ENCODE assay signal across 11 cellular contexts in genomic region chr5:142542906-142543305, GRCh38.
DNase-seq lines count a peak whose midpoint lies in the region; ATAC-seq and TF ChIP-seq lines count a peak whose summit lies in the region.
"Had no signal": no experiment of that assay in that cellular context is flagged by ENCODE, and none has a peak within 500 bp of the region (broad histone marks: within the 10 kb centered on the region; RNA-seq: fewer than 3 reads in every experiment).

No MANE protein-coding gene starts in this region.

- TF ChIP-seq CTCF in endodermal cell (conservative IDR thresholded peaks at IDR 0.05) (peak; percentile 40), lower lobe of right lung (IDR thresholded peaks at IDR 0.05) (peak; percentile 31), thyroid gland (IDR thresholded peaks at IDR 0.05) (peak in 2 of 6 experiments; percentile 13 to 14)

- H3K9me3 ChIP-seq in MG63 (no peaks in the 10 kb centered on the region), endodermal cell (ENCODE audit: control insufficient read depth, low read length) (no peaks in the 10 kb centered on the region), lower lobe of right lung (no peaks in the 10 kb centered on the region), thyroid gland (no peaks in the 10 kb centered on the region)
- H3K9me3 ChIP-seq: spleen had no signal

- peaks cover 27% of the 10 kb centered on the region for H3K4me1 Mint-ChIP-seq in endodermal cell
- no peaks in the 10 kb centered on the region for H3K4me1 Mint-ChIP-seq in activated CD4-positive, alpha-beta T cell treated with anti-CD3 and anti-CD28 coated beads, Interleukin-2, amount 10 ng/mL, durations not matched to agents 7 days and 5 days

- H3K4me1 ChIP-seq in endodermal cell (ENCODE audit: control insufficient read depth, insufficient read depth, low read length) (peaks cover 3% of the 10 kb centered on the region), lower lobe of right lung (peaks cover 21% of the 10 kb centered on the region), thyroid gland (peaks cover 3 to 15% of the 10 kb centered on the region in 2 donors)

- intact Hi-C loops in lower lobe of right lung (cut with DNase I) (loop anchor here (10.0 kb wide), 1 partner anchor 388 kb away; no protein-coding TSS in a partner anchor), thyroid gland (cut with DNase I) (loop anchor here (10.0 kb wide), 1 partner anchor 98 kb away; no protein-coding TSS in a partner anchor)

- no peak overlapping the region for H3K27ac Mint-ChIP-seq in endodermal cell
- H3K27ac Mint-ChIP-seq in activated CD4-positive, alpha-beta T cell treated with anti-CD3 and anti-CD28 coated beads, Interleukin-2, amount 10 ng/mL, durations not matched to agents 7 days and 5 days, result no peak overlapping the region
- H3K27ac Mint-ChIP-seq: activated T-helper 2 cell treated with anti-CD3 and anti-CD28 coated beads, Interferon-gamma antibody, Interleukin-2, Interleukin-4, amounts not matched to agents 10 μg/mL and 5 μg/mL and 100 μg/mL, durations not matched to agents 14 hours and 24 hours and 36 hours had no signal

- H3K36me3 ChIP-seq in MG63 (no peaks in the 10 kb centered on the region), endodermal cell (ENCODE audit: control insufficient read depth, insufficient read depth, low read length) (no peaks in the 10 kb centered on the region), lower lobe of right lung (no peaks in the 10 kb centered on the region), thyroid gland (no peaks in the 10 kb centered on the region)
- H3K36me3 ChIP-seq: spleen had no signal

- TF ChIP-seq POLR2A in thyroid gland (IDR thresholded peaks at IDR 0.05), result no peak

- H3K9ac ChIP-seq in endodermal cell (ENCODE audit: extremely low read depth, low read length, poor library complexity, severe bottlenecking), result no peak overlapping the region

- WGBS in endodermal cell (ENCODE audit: insufficient coverage in 1 of 2, insufficient read length in 1 of 2), 2 experiments, result 91 to 93% methylated on average over 2 to 3 of the region's 3 CpGs
- WGBS in thyroid gland, 2 donors, result 53 to 68% methylated on average over 3 of the region's 3 CpGs

- POLR2A ChIA-PET in activated CD4-positive, alpha-beta T cell treated with anti-CD3 and anti-CD28 coated beads, Interleukin-2, amount 10 ng/mL, durations not matched to agents 7 days and 5 days (lab: Charles Lee), result no interaction called here

- H3K9me3 Mint-ChIP-seq in endodermal cell, result no peaks in the 10 kb centered on the region
- H3K9me3 Mint-ChIP-seq in activated CD4-positive, alpha-beta T cell treated with anti-CD3 and anti-CD28 coated beads, Interleukin-2, amount 10 ng/mL, durations not matched to agents 7 days and 5 days, result no peaks in the 10 kb centered on the region
- H3K9me3 Mint-ChIP-seq: activated T-helper 2 cell treated with anti-CD3 and anti-CD28 coated beads, Interferon-gamma antibody, Interleukin-2, Interleukin-4, amounts not matched to agents 10 μg/mL and 5 μg/mL and 100 μg/mL, durations not matched to agents 14 hours and 24 hours and 36 hours had no signal

- peak; percentile 11 for DNase-seq in MG63
- no peak for DNase-seq in endodermal cell
- no peak for DNase-seq in lower lobe of right lung
- DNase-seq in thyroid gland, result no peak
- DNase-seq in activated CD4-positive, alpha-beta T cell treated with anti-CD3 and anti-CD28 coated beads for 1 hour, result no peak
- DNase-seq in activated CD4-positive, alpha-beta T cell treated with anti-CD3 and anti-CD28 coated beads, Interleukin-2, amount 10 ng/mL, durations not matched to agents 7 days and 5 days, result no peak
- DNase-seq: DMS153, spleen had no signal

- no peak overlapping the region for H3K4me3 ChIP-seq in MG63
- no peak overlapping the region for H3K4me3 ChIP-seq in endodermal cell (ENCODE audit: low read length)
- H3K4me3 ChIP-seq in lower lobe of right lung, result no peak overlapping the region
- no peak overlapping the region for H3K4me3 ChIP-seq in thyroid gland (replicated peaks in 1 of 3)
- H3K4me3 ChIP-seq: spleen had no signal

- H3K4me3 Mint-ChIP-seq in endodermal cell, result no peak overlapping the region
- no peak overlapping the region for H3K4me3 Mint-ChIP-seq in activated CD4-positive, alpha-beta T cell treated with anti-CD3 and anti-CD28 coated beads, Interleukin-2, amount 10 ng/mL, durations not matched to agents 7 days and 5 days

- H3K27ac ChIP-seq in endodermal cell (ENCODE audit: low read depth, low read length) (no peak overlapping the region), lower lobe of right lung (peak overlapping the region; percentile 66), thyroid gland (peak overlapping the region; percentile 11 to 65 (median 41))

- peak; percentile 37 to 47 for ATAC-seq in lower lobe of right lung
- ATAC-seq in HG02938 (IDR thresholded peaks at IDR 0.05; ENCODE audit: unreplicated experiment), result no peak
- ATAC-seq in HG03025 (IDR thresholded peaks at IDR 0.05; ENCODE audit: low FRiP score, unreplicated experiment), result no peak

- no peaks in the 10 kb centered on the region for H3K27me3 ChIP-seq in MG63
- H3K27me3 ChIP-seq in endodermal cell (ENCODE audit: control insufficient read depth, insufficient read depth, low read length, poor library complexity, severe bottlenecking), result no peaks in the 10 kb centered on the region
- H3K27me3 ChIP-seq in lower lobe of right lung (ENCODE audit: low read depth), result no peaks in the 10 kb centered on the region
- H3K27me3 ChIP-seq in thyroid gland, result no peaks in the 10 kb centered on the region

- CTCF ChIA-PET in activated CD4-positive, alpha-beta T cell treated with anti-CD3 and anti-CD28 coated beads, Interleukin-2, amount 10 ng/mL, durations not matched to agents 7 days and 5 days (lab: Charles Lee), result interaction anchor here (1.3 kb wide), 1 partner anchor 155 kb away, joined by 3 read pairs; no protein-coding TSS in a partner anchor

- no peaks in the 10 kb centered on the region for H3K27me3 Mint-ChIP-seq in endodermal cell (ENCODE audit: insufficient read depth)
- peaks cover 4% of the 10 kb centered on the region for H3K27me3 Mint-ChIP-seq in activated CD4-positive, alpha-beta T cell treated with anti-CD3 and anti-CD28 coated beads, Interleukin-2, amount 10 ng/mL, durations not matched to agents 7 days and 5 days

- no peaks in the 10 kb centered on the region for H3K36me3 Mint-ChIP-seq in endodermal cell (ENCODE audit: low read depth)
- H3K36me3 Mint-ChIP-seq in activated CD4-positive, alpha-beta T cell treated with anti-CD3 and anti-CD28 coated beads, Interleukin-2, amount 10 ng/mL, durations not matched to agents 7 days and 5 days (ENCODE audit: low read depth), result no peaks in the 10 kb centered on the region

Comparison
In these comparisons a context has a peak if more than half of its experiments do, and no peak if none do; other contexts are left out.
1. ATAC-seq: peak in lower lobe of right lung (2 of 2); none in HG02938 (single experiment) and HG03025 (single experiment).